ENCODE assay signal across 15 cellular contexts in genomic region chr7:70660819-70661191, GRCh38.
DNase-seq lines count a peak whose midpoint lies in the region; ATAC-seq and TF ChIP-seq lines count a peak whose summit lies in the region.
"Had no signal": no experiment of that assay in that cellular context is flagged by ENCODE, and none has a peak within 500 bp of the region (broad histone marks: within the 10 kb centered on the region; RNA-seq: fewer than 3 reads in every experiment).

No MANE protein-coding gene starts in this region.

- H3K4me3 Mint-ChIP-seq in activated CD8-positive, alpha-beta memory T cell treated with anti-CD3 and anti-CD28 coated beads, Interleukin-2, amount 10 ng/mL, durations not matched to agents 7 days and 5 days: no peak overlapping the region
- H3K4me3 Mint-ChIP-seq in effector memory CD8-positive, alpha-beta T cell: peak overlapping the region; percentile 39 to 57
- no peak overlapping the region for H3K4me3 Mint-ChIP-seq in stimulated activated effector memory CD8-positive, alpha-beta T cell treated with anti-CD3 and anti-CD28 coated beads, Interleukin-12 subunit alpha, Interleukin-12 subunit beta, amount 100 ng/mL, for 72 hours

- CTCF ChIA-PET in activated CD8-positive, alpha-beta memory T cell treated with anti-CD3 and anti-CD28 coated beads, Interleukin-2, amount 10 ng/mL, durations not matched to agents 7 days and 5 days (lab: Charles Lee): interaction anchor here (1.0 to 5.4 kb wide), 3 partner anchors 12 to 34 kb away, joined by 4 to 25 read pairs (median 4); no protein-coding TSS in a partner anchor

- ATAC-seq in activated CD8-positive, alpha-beta memory T cell treated with anti-CD3 and anti-CD28 coated beads, Interleukin-2, amount 10 ng/mL, durations not matched to agents 7 days and 5 days: no peak
- ATAC-seq in effector memory CD8-positive, alpha-beta T cell (replicated peaks): no peak
- ATAC-seq in stimulated activated effector memory CD8-positive, alpha-beta T cell treated with anti-CD3 and anti-CD28 coated beads, Interleukin-12 subunit alpha, Interleukin-12 subunit beta, amount 100 ng/mL, for 72 hours: no peak
- no peak for ATAC-seq in right lobe of liver

- no peak overlapping the region for H3K4me3 ChIP-seq in right lobe of liver
- no peak overlapping the region for H3K4me3 ChIP-seq in BE2C (ENCODE audit: low read depth, low read length)
- H3K4me3 ChIP-seq: PC-9 had no signal

- H3K27me3 Mint-ChIP-seq in activated CD8-positive, alpha-beta memory T cell treated with anti-CD3 and anti-CD28 coated beads, Interleukin-2, amount 10 ng/mL, durations not matched to agents 7 days and 5 days: peaks cover 1% of the 10 kb centered on the region
- H3K27me3 Mint-ChIP-seq in effector memory CD8-positive, alpha-beta T cell: no peaks in the 10 kb centered on the region

- intact Hi-C loops in right lobe of liver (cut with DNase I): no loop called here

- peak overlapping the region; percentile 87 for H3K27ac Mint-ChIP-seq in activated CD8-positive, alpha-beta memory T cell treated with anti-CD3 and anti-CD28 coated beads, Interleukin-2, amount 10 ng/mL, durations not matched to agents 7 days and 5 days
- peak overlapping the region; percentile 88 to 92 for H3K27ac Mint-ChIP-seq in effector memory CD8-positive, alpha-beta T cell
- peak overlapping the region; percentile 21 for H3K27ac Mint-ChIP-seq in stimulated activated effector memory CD8-positive, alpha-beta T cell treated with anti-CD3 and anti-CD28 coated beads, Interleukin-12 subunit alpha, Interleukin-12 subunit beta, amount 100 ng/mL, for 72 hours

- H3K36me3 Mint-ChIP-seq in activated CD8-positive, alpha-beta memory T cell treated with anti-CD3 and anti-CD28 coated beads, Interleukin-2, amount 10 ng/mL, durations not matched to agents 7 days and 5 days: peaks cover 2% of the 10 kb centered on the region
- peaks cover 4% of the 10 kb centered on the region for H3K36me3 Mint-ChIP-seq in effector memory CD8-positive, alpha-beta T cell (ENCODE audit: insufficient read depth)
- no peaks in the 10 kb centered on the region for H3K36me3 Mint-ChIP-seq in stimulated activated effector memory CD8-positive, alpha-beta T cell treated with anti-CD3 and anti-CD28 coated beads, Interleukin-12 subunit alpha, Interleukin-12 subunit beta, amount 100 ng/mL, for 72 hours

- H3K9me3 Mint-ChIP-seq in activated CD8-positive, alpha-beta memory T cell treated with anti-CD3 and anti-CD28 coated beads, Interleukin-2, amount 10 ng/mL, durations not matched to agents 7 days and 5 days (ENCODE audit: low read depth): no peaks in the 10 kb centered on the region
- H3K9me3 Mint-ChIP-seq in effector memory CD8-positive, alpha-beta T cell: no peaks in the 10 kb centered on the region
- no peaks in the 10 kb centered on the region for H3K9me3 Mint-ChIP-seq in stimulated activated effector memory CD8-positive, alpha-beta T cell treated with anti-CD3 and anti-CD28 coated beads, Interleukin-12 subunit alpha, Interleukin-12 subunit beta, amount 100 ng/mL, for 72 hours

- WGBS in right lobe of liver (ENCODE audit: insufficient coverage, low coverage, low lambda C conversion rate, missing lambda C conversion rate): 85% methylated on average over 3 of the region's 3 CpGs

- no peak overlapping the region for H3K27ac ChIP-seq in right lobe of liver
- H3K27ac ChIP-seq: PC-9 had no signal

- H3K9me3 ChIP-seq in right lobe of liver (no peaks in the 10 kb centered on the region), BE2C (no peaks in the 10 kb centered on the region)
- H3K9me3 ChIP-seq: SK-N-SH had no signal

- H3K36me3 ChIP-seq in right lobe of liver (no peaks in the 10 kb centered on the region), BE2C (no peaks in the 10 kb centered on the region)

- TF ChIP-seq CTCF in right lobe of liver (IDR thresholded peaks at IDR 0.05): no peak
- TF ChIP-seq CTCF in BE2C (IDR thresholded peaks at IDR 0.05; ENCODE audit: low read depth, low read length): no peak

- H3K27me3 ChIP-seq in right lobe of liver: no peaks in the 10 kb centered on the region
- no peaks in the 10 kb centered on the region for H3K27me3 ChIP-seq in BE2C

- H3K4me1 ChIP-seq in right lobe of liver (no peaks in the 10 kb centered on the region), BE2C (no peaks in the 10 kb centered on the region)

- H3K4me1 Mint-ChIP-seq in activated CD8-positive, alpha-beta memory T cell treated with anti-CD3 and anti-CD28 coated beads, Interleukin-2, amount 10 ng/mL, durations not matched to agents 7 days and 5 days: peaks cover 26% of the 10 kb centered on the region
- H3K4me1 Mint-ChIP-seq in effector memory CD8-positive, alpha-beta T cell (ENCODE audit: low read depth in 2 of 2): peaks cover 24% of the 10 kb centered on the region in 2 donors
- H3K4me1 Mint-ChIP-seq in stimulated activated effector memory CD8-positive, alpha-beta T cell treated with anti-CD3 and anti-CD28 coated beads, Interleukin-12 subunit alpha, Interleukin-12 subunit beta, amount 100 ng/mL, for 72 hours: peaks cover 33% of the 10 kb centered on the region

- DNase-seq in activated CD8-positive, alpha-beta memory T cell treated with anti-CD3 and anti-CD28 coated beads, Interleukin-2, amount 10 ng/mL, durations not matched to agents 7 days and 5 days: no peak
- DNase-seq in activated CD8-positive, alpha-beta memory T cell treated with anti-CD3 and anti-CD28 coated beads, Interleukin-2, amount 50 U/mL, for 4 hours: no peak
- peak; percentile 79 for DNase-seq in NCI-H69 (lab: John Stamatoyannopoulos, UW)
- DNase-seq in effector memory CD8-positive, alpha-beta T cell: no peak
- DNase-seq in stimulated activated effector memory CD8-positive, alpha-beta T cell treated with anti-CD3 and anti-CD28 coated beads, Interleukin-12 subunit alpha, Interleukin-12 subunit beta, amount 100 ng/mL, for 72 hours (ENCODE audit: low spot score in 2 of 2): no peak
- no peak for DNase-seq in right lobe of liver
- DNase-seq in NCI-H128 (lab: John Stamatoyannopoulos, UW; ENCODE audit: unreplicated experiment): no peak
- no peak for DNase-seq in BE2C
- DNase-seq: AML-193, HCEC 1CT, NCI-H1436, NCI-H226, NCI-H526, PC-9, SK-N-SH had no signal

- TF ChIP-seq POLR2A in right lobe of liver (IDR thresholded peaks at IDR 0.05): no peak

Comparison
In these comparisons a context has a peak if more than half of its experiments do, and no peak if none do; other contexts are left out.
1. H3K27ac Mint-ChIP-seq: peak in every context shown above with its lines; median percentile 90 in effector memory CD8-positive, alpha-beta T cell; 87 in activated CD8-positive, alpha-beta memory T cell treated with anti-CD3 and anti-CD28 coated beads, Interleukin-2, amount 10 ng/mL, durations not matched to agents 7 days and 5 days; 21 in stimulated activated effector memory CD8-positive, alpha-beta T cell treated with anti-CD3 and anti-CD28 coated beads, Interleukin-12 subunit alpha, Interleukin-12 subunit beta, amount 100 ng/mL, for 72 hours.
2. H3K4me3 Mint-ChIP-seq: peak in effector memory CD8-positive, alpha-beta T cell (2 of 2); none in activated CD8-positive, alpha-beta memory T cell treated with anti-CD3 and anti-CD28 coated beads, Interleukin-2, amount 10 ng/mL, durations not matched to agents 7 days and 5 days (single experiment) and stimulated activated effector memory CD8-positive, alpha-beta T cell treated with anti-CD3 and anti-CD28 coated beads, Interleukin-12 subunit alpha, Interleukin-12 subunit beta, amount 100 ng/mL, for 72 hours (single experiment).